In the genomic region with DNA sequence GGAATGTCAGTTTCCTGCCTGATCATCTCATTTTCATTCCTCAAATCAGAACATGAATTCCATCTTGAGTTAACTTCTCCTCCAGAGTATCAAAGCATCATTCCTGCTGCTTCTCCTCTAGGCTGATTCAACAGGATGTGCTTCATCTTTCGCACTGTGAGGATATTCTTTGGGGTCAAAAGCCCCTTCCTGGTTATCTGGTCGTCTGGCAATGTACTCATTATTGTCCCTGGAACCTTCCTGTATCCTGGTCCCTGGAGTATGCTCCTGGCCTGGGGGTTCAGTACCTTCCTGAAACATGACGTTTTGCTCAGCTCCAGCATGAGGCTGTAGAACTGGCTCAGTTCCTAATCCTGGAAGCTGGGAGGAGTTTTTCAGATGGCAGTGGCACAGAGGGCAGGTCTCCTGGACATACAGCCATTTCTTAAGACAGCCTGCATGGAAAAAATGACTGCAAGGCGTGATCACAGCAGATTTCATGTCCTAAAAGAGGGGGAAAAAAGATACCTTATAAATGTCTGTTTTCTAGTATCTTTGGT, we compare ENCODE assay signal across 8 cellular contexts. TPM values are rescaled to one million over a fixed set of nuclear protein-coding genes. Genes with fewer than 3 reads are reported as not detected.
DNase-seq lines count a peak whose midpoint lies in the region; ATAC-seq, FAIRE-seq and TF ChIP-seq lines count a peak whose summit lies in the region.
"Not testable (repeated sequence)": the region's sequence is repeated elsewhere in the genome, so short reads cannot be mapped to it uniquely, and the experiment has no call there.

No MANE protein-coding gene starts in this region.

- H3K79me2 ChIP-seq in endothelial cell of umbilical vein (ENCODE audit: control insufficient read depth, insufficient read depth, low read length): not testable (repeated sequence)

- H3K27ac Mint-ChIP-seq in CD4-positive, alpha-beta T cell: peak overlapping the region; percentile 48
- H3K27ac Mint-ChIP-seq in activated CD8-positive, alpha-beta T cell treated with anti-CD3 and anti-CD28 coated beads for 36 hours: peak overlapping the region; percentile 75
- peak overlapping the region; percentile 77 for H3K27ac Mint-ChIP-seq in activated naive CD8-positive, alpha-beta T cell
- H3K27ac Mint-ChIP-seq in immature natural killer cell: peak overlapping the region in 4 of 6 donors; percentile 1 to 56 (median 33)
- H3K27ac Mint-ChIP-seq in naive thymus-derived CD8-positive, alpha-beta T cell: peak overlapping the region; percentile 8 to 83 (median 57)
- H3K27ac Mint-ChIP-seq in stimulated activated naive CD8-positive, alpha-beta T cell treated with anti-CD3 and anti-CD28 coated beads, Interleukin-15, amount 100 ng/mL, for 72 hours: peak overlapping the region; percentile 67 to 94

- CTCF ChIA-PET in CD4-positive, alpha-beta T cell (lab: Charles Lee): interaction anchor here (2.2 kb wide), 1 partner anchor 159 kb away, joined by 33 read pairs; no protein-coding TSS in a partner anchor
- CTCF ChIA-PET in activated CD8-positive, alpha-beta T cell treated with anti-CD3 and anti-CD28 coated beads for 36 hours (lab: Charles Lee): interaction anchor here (1.2 to 5.1 kb wide), 5 partner anchors 14 to 159 kb away, joined by 3 to 66 read pairs (median 14); no protein-coding TSS in a partner anchor
- CTCF ChIA-PET in endothelial cell of umbilical vein (lab: Charles Lee): interaction anchor here (0.7 to 2.0 kb wide), 3 partner anchors 49 to 1417 kb away, joined by 5 to 8 read pairs (median 5); no protein-coding TSS in a partner anchor

- not testable (repeated sequence) for TF ChIP-seq POLR2A in endothelial cell of umbilical vein (IDR thresholded peaks at IDR 0.05; ENCODE audit: low read depth, low read length)

- not testable (repeated sequence) for H3K27me3 Mint-ChIP-seq in CD4-positive, alpha-beta T cell; activated CD8-positive, alpha-beta T cell treated with anti-CD3 and anti-CD28 coated beads for 36 hours; activated naive CD8-positive, alpha-beta T cell; immature natural killer cell (ENCODE audit: low read depth in 3 of 3); naive thymus-derived CD8-positive, alpha-beta T cell; stimulated activated naive CD8-positive, alpha-beta T cell treated with anti-CD3 and anti-CD28 coated beads, Interleukin-15, amount 100 ng/mL, for 72 hours

- H3K9me1 ChIP-seq in endothelial cell of umbilical vein (replicated peaks; ENCODE audit: control insufficient read depth, extremely low read depth, insufficient read depth, low read length): not testable (repeated sequence)

- not testable (repeated sequence) for H4K20me1 ChIP-seq in endothelial cell of umbilical vein (replicated peaks; ENCODE audit: control insufficient read depth, extremely low read depth, insufficient read depth, low read length)

- H3K36me3 Mint-ChIP-seq in CD4-positive, alpha-beta T cell (ENCODE audit: low read depth): peaks cover 76% of the 10 kb centered on the region
- H3K36me3 Mint-ChIP-seq in activated CD8-positive, alpha-beta T cell treated with anti-CD3 and anti-CD28 coated beads for 36 hours (ENCODE audit: low read depth): peaks cover 48% of the 10 kb centered on the region
- not testable (repeated sequence) for H3K36me3 Mint-ChIP-seq in activated naive CD8-positive, alpha-beta T cell
- peaks cover 0 to 33% (median 18%) of the 10 kb centered on the region in 3 donors for H3K36me3 Mint-ChIP-seq in immature natural killer cell
- peaks cover 0 to 54% (median 6%) of the 10 kb centered on the region in 3 donors for H3K36me3 Mint-ChIP-seq in naive thymus-derived CD8-positive, alpha-beta T cell

- DNase-seq in CD4-positive, alpha-beta T cell; RWPE2 (ENCODE audit: low spot score); activated CD8-positive, alpha-beta T cell treated with anti-CD3 and anti-CD28 coated beads for 36 hours; endothelial cell of umbilical vein (ENCODE audit: low read depth, low spot score); immature natural killer cell; naive thymus-derived CD8-positive, alpha-beta T cell; stimulated activated naive CD8-positive, alpha-beta T cell treated with anti-CD3 and anti-CD28 coated beads, Interleukin-15, amount 100 ng/mL, for 72 hours: not testable (repeated sequence)

- H3K9ac ChIP-seq in endothelial cell of umbilical vein (replicated peaks; ENCODE audit: extremely low read depth, insufficient read depth, low read length): not testable (repeated sequence)

- not testable (repeated sequence) for H3K9me3 Mint-ChIP-seq in CD4-positive, alpha-beta T cell; activated CD8-positive, alpha-beta T cell treated with anti-CD3 and anti-CD28 coated beads for 36 hours; activated naive CD8-positive, alpha-beta T cell (ENCODE audit: low read depth); immature natural killer cell; naive thymus-derived CD8-positive, alpha-beta T cell; stimulated activated naive CD8-positive, alpha-beta T cell treated with anti-CD3 and anti-CD28 coated beads, Interleukin-15, amount 100 ng/mL, for 72 hours

- peaks cover 31% of the 10 kb centered on the region for H3K4me1 Mint-ChIP-seq in CD4-positive, alpha-beta T cell (ENCODE audit: low read depth)
- H3K4me1 Mint-ChIP-seq in activated CD8-positive, alpha-beta T cell treated with anti-CD3 and anti-CD28 coated beads for 36 hours (ENCODE audit: low read depth): peaks cover 57% of the 10 kb centered on the region
- peaks cover 50% of the 10 kb centered on the region for H3K4me1 Mint-ChIP-seq in activated naive CD8-positive, alpha-beta T cell (ENCODE audit: low read depth)
- H3K4me1 Mint-ChIP-seq in immature natural killer cell: peaks cover 12 to 23% of the 10 kb centered on the region in 2 donors
- H3K4me1 Mint-ChIP-seq in naive thymus-derived CD8-positive, alpha-beta T cell: peaks cover 12 to 38% (median 18%) of the 10 kb centered on the region in 4 donors
- peaks cover 63% of the 10 kb centered on the region for H3K4me1 Mint-ChIP-seq in stimulated activated naive CD8-positive, alpha-beta T cell treated with anti-CD3 and anti-CD28 coated beads, Interleukin-15, amount 100 ng/mL, for 72 hours

- peaks cover 13% of the 10 kb centered on the region for H3K4me1 ChIP-seq in RWPE2 (ENCODE audit: insufficient read depth, poor library complexity, severe bottlenecking)
- H3K4me1 ChIP-seq in endothelial cell of umbilical vein (ENCODE audit: control insufficient read depth, extremely low read depth, insufficient read depth, low read length): not testable (repeated sequence)

- dilution Hi-C loops in endothelial cell of umbilical vein (cut with MboI; ENCODE audit: extremely low pct_ligation_motif_present, low sequenced_read_pairs): not testable (repeated sequence)

- not testable (repeated sequence) for H3K4me2 ChIP-seq in endothelial cell of umbilical vein (ENCODE audit: insufficient read depth, low read length)

- ATAC-seq in CD4-positive, alpha-beta T cell (ENCODE audit: poor library complexity); RWPE2 (ENCODE audit: low read depth); activated CD8-positive, alpha-beta T cell treated with anti-CD3 and anti-CD28 coated beads for 36 hours; naive thymus-derived CD8-positive, alpha-beta T cell; stimulated activated naive CD8-positive, alpha-beta T cell treated with anti-CD3 and anti-CD28 coated beads, Interleukin-15, amount 100 ng/mL, for 72 hours: not testable (repeated sequence)

- POLR2A ChIA-PET in CD4-positive, alpha-beta T cell (lab: Charles Lee): interaction anchor here (3.0 kb wide), 1 partner anchor 49 kb away, joined by 29 read pairs; no protein-coding TSS in a partner anchor
- POLR2A ChIA-PET in activated CD8-positive, alpha-beta T cell treated with anti-CD3 and anti-CD28 coated beads for 36 hours (lab: Charles Lee); endothelial cell of umbilical vein (lab: Charles Lee); naive thymus-derived CD8-positive, alpha-beta T cell (lab: Charles Lee): not testable (repeated sequence)

- H3K36me3 ChIP-seq in RWPE2 (ENCODE audit: low read depth): peaks cover 87% of the 10 kb centered on the region
- H3K36me3 ChIP-seq in endothelial cell of umbilical vein (ENCODE audit: control insufficient read depth in 2 of 2, extremely low read depth in 1 of 2, insufficient read depth in 2 of 2, low read length in 2 of 2): peaks cover 8 to 21% of the 10 kb centered on the region in 2 experiments

- not testable (repeated sequence) for H3K9me3 ChIP-seq in CD4-positive, alpha-beta T cell (ENCODE audit: control insufficient read depth, low read length); RWPE2 (ENCODE audit: severe bottlenecking); endothelial cell of umbilical vein (replicated peaks; ENCODE audit: control insufficient read depth, insufficient read depth, low read length)

- not testable (repeated sequence) for H2AFZ ChIP-seq in endothelial cell of umbilical vein (ENCODE audit: low read depth, low read length)

- not testable (repeated sequence) for BruUV-seq in endothelial cell of umbilical vein (replicated peaks; lab: Mats Ljungman, UMichigan)

- not testable (repeated sequence) for TF ChIP-seq CTCF in CD4-positive, alpha-beta T cell (IDR thresholded peaks at IDR 0.05); RWPE2 (IDR thresholded peaks at IDR 0.05; ENCODE audit: poor library complexity, severe bottlenecking); activated CD8-positive, alpha-beta T cell treated with anti-CD3 and anti-CD28 coated beads for 36 hours (IDR thresholded peaks at IDR 0.05); endothelial cell of umbilical vein (IDR thresholded peaks at IDR 0.05; ENCODE audit: extremely low read depth in 1 of 2, insufficient read depth in 1 of 2, low read depth in 1 of 2, low read length in 2 of 2)

- H3K4me3 Mint-ChIP-seq in CD4-positive, alpha-beta T cell; activated CD8-positive, alpha-beta T cell treated with anti-CD3 and anti-CD28 coated beads for 36 hours; activated naive CD8-positive, alpha-beta T cell; immature natural killer cell; naive thymus-derived CD8-positive, alpha-beta T cell; stimulated activated naive CD8-positive, alpha-beta T cell treated with anti-CD3 and anti-CD28 coated beads, Interleukin-15, amount 100 ng/mL, for 72 hours: not testable (repeated sequence)

- FAIRE-seq in endothelial cell of umbilical vein (lab: Jason Lieb, UNC): not testable (repeated sequence)

- H3K27me3 ChIP-seq in CD4-positive, alpha-beta T cell (ENCODE audit: control insufficient read depth, insufficient read depth, low read length); RWPE2 (ENCODE audit: insufficient read depth, poor library complexity, severe bottlenecking); endothelial cell of umbilical vein (ENCODE audit: control insufficient read depth in 2 of 2, insufficient read depth in 2 of 2, low read length in 2 of 2): not testable (repeated sequence)

- not testable (repeated sequence) for H3K4me3 ChIP-seq in RWPE2 (ENCODE audit: severe bottlenecking); endothelial cell of umbilical vein (replicated peaks in 1 of 3; ENCODE audit: insufficient read depth in 1 of 3, low read depth in 1 of 3, low read length in 3 of 3)

- H3K27ac ChIP-seq in CD4-positive, alpha-beta T cell (ENCODE audit: low read depth, low read length); endothelial cell of umbilical vein (ENCODE audit: insufficient read depth, low read depth, low read length): not testable (repeated sequence)
- H3K27ac ChIP-seq in RWPE2 (ENCODE audit: poor library complexity, severe bottlenecking): peak overlapping the region; percentile 12

- intact Hi-C loops in CD4-positive, alpha-beta T cell (cut with DNase I, micrococcal nuclease): loop anchor here (5.0 to 10.0 kb wide), 5 partner anchors 49 to 829 kb away; a partner anchor contains a TSS
- intact Hi-C loops in activated CD8-positive, alpha-beta T cell treated with anti-CD3 and anti-CD28 coated beads for 36 hours (cut with micrococcal nuclease): loop anchor here (5.0 kb wide), 2 partner anchors 49 to 104 kb away; a partner anchor contains a TSS
- intact Hi-C loops in endothelial cell of umbilical vein (cut with micrococcal nuclease): loop anchor here (5.0 kb wide), 2 partner anchors 119 to 829 kb away; no protein-coding TSS in a partner anchor

RNA-seq across cellular contexts. Expression of a gene that starts 50.7 kb away (rescaled TPM):
- total RNA-seq in CD4-positive, alpha-beta T cell: 10 to 100 TPM; 83.7 to 94.4 TPM
- 10 to 100 TPM; 77.5 to 87.5 TPM for total RNA-seq in activated CD8-positive, alpha-beta T cell treated with anti-CD3 and anti-CD28 coated beads for 36 hours
- 59.7 and 62.3 TPM in 2 replicates for total RNA-seq in endothelial cell of umbilical vein
- polyA plus RNA-seq in endothelial cell of umbilical vein (33.6 and 39.4 TPM in 2 replicates), immature natural killer cell (10 to 100 TPM in 1 of 3 donors, 1 to 10 TPM in 2; 4.3 to 11.1 (median 5.9) TPM)
- polyA plus RNA-seq in endothelial cell of umbilical vein (2011; cell fraction: cytosol; rRNA removed): 35.0 and 41.6 TPM in 2 replicates
- 47.0 and 50.4 TPM in 2 replicates for polyA plus RNA-seq in endothelial cell of umbilical vein (2011; cell fraction: nucleus; rRNA removed)
- polyA plus RNA-seq in endothelial cell of umbilical vein (2012): 29.8 and 39.8 TPM in 2 replicates
- 73.4 and 80.2 TPM in 2 replicates for polyA minus RNA-seq in endothelial cell of umbilical vein
- 20.3 TPM for polyA minus RNA-seq in endothelial cell of umbilical vein (2011; cell fraction: cytosol; rRNA and poly(A)+ RNA removed)
- 30.4 and 44.2 TPM in 2 replicates for polyA minus RNA-seq in endothelial cell of umbilical vein (2011; cell fraction: nucleus; rRNA and poly(A)+ RNA removed)
- total RNA-seq in naive thymus-derived CD8-positive, alpha-beta T cell: 10 to 100 TPM; 46.8 to 54.2 TPM
- 10 to 100 TPM in 1 of 3 donors, 1 to 10 TPM in 2; 6.3 to 11.2 (median 7.4) TPM for polyA plus RNA-seq in naive thymus-derived CD8-positive, alpha-beta T cell

RNA-seq across cellular contexts. Expression of a gene that starts 58.9 kb away (rescaled TPM):
- total RNA-seq in CD4-positive, alpha-beta T cell: under 1 TPM; 0.20 to 0.52 TPM
- total RNA-seq in activated CD8-positive, alpha-beta T cell treated with anti-CD3 and anti-CD28 coated beads for 36 hours: under 1 TPM in 1 of 2 experiments, not detected in 1; 0.22 TPM
- total RNA-seq in endothelial cell of umbilical vein: 0.20 and 0.55 TPM in 2 replicates
- polyA plus RNA-seq in endothelial cell of umbilical vein: 0.06 and 0.07 TPM in 2 replicates
- polyA plus RNA-seq in endothelial cell of umbilical vein (2011; cell fraction: cytosol; rRNA removed): 0.03 TPM in 1 of 2 replicates, not detected in the other
- polyA plus RNA-seq in endothelial cell of umbilical vein (2011; cell fraction: nucleus; rRNA removed): 0.05 and 0.07 TPM in 2 replicates
- not detected in 2 replicates for polyA plus RNA-seq in endothelial cell of umbilical vein (2012)
- polyA minus RNA-seq in endothelial cell of umbilical vein: 0.22 and 0.74 TPM in 2 replicates
- polyA minus RNA-seq in endothelial cell of umbilical vein (2011; cell fraction: cytosol; rRNA and poly(A)+ RNA removed): not detected
- polyA minus RNA-seq in endothelial cell of umbilical vein (2011; cell fraction: nucleus; rRNA and poly(A)+ RNA removed): 0.24 and 0.63 TPM in 2 replicates
- polyA plus RNA-seq in immature natural killer cell: not detected
- total RNA-seq in naive thymus-derived CD8-positive, alpha-beta T cell: 1 to 10 TPM; 2.9 to 4.8 TPM
- polyA plus RNA-seq in naive thymus-derived CD8-positive, alpha-beta T cell: under 1 TPM in 2 of 3 donors, not detected in 1; 0.07 to 0.60 TPM
